15 cellular contexts compared by ENCODE assay signal in genomic region chr6:131858765-131859490, GRCh38. TPM values are rescaled to one million over a fixed set of nuclear protein-coding genes. Genes with fewer than 3 reads are reported as not detected.
A peak's percentile ranks its signal among the peaks of the same experiment; 100 is the strongest.
DNase-seq lines count a peak whose midpoint lies in the region; ATAC-seq, FAIRE-seq and TF ChIP-seq lines count a peak whose summit lies in the region.
"Had no signal": no experiment of that assay in that cellular context is flagged by ENCODE, and none has a peak within 500 bp of the region (broad histone marks: within the 10 kb centered on the region; RNA-seq: fewer than 3 reads in every experiment).

No MANE protein-coding gene starts in this region.

- no peaks in the 10 kb centered on the region for H3K9me1 ChIP-seq in endothelial cell of umbilical vein (replicated peaks; ENCODE audit: control insufficient read depth, extremely low read depth, insufficient read depth, low read length)

- H4K91ac ChIP-seq in neuronal stem cell (ENCODE audit: low read depth, low read length, poor library complexity) = no peak overlapping the region

- no peak overlapping the region for H2BK15ac ChIP-seq in neuronal stem cell (ENCODE audit: low read length)

- TF ChIP-seq CTCF in AG10803 (conservative IDR thresholded peaks at IDR 0.05; ENCODE audit: low read length) (no peak), KMS-11 (conservative IDR thresholded peaks at IDR 0.05; ENCODE audit: low read depth, low read length) (no peak), endothelial cell of umbilical vein (IDR thresholded peaks at IDR 0.05; ENCODE audit: extremely low read depth in 1 of 2, insufficient read depth in 1 of 2, low read depth in 1 of 2, low read length in 2 of 2) (no peak)

- H3K27me3 ChIP-seq in KMS-11 (ENCODE audit: insufficient read depth, low read depth) = no peaks in the 10 kb centered on the region
- no peaks in the 10 kb centered on the region for H3K27me3 ChIP-seq in endothelial cell of umbilical vein (ENCODE audit: control insufficient read depth in 2 of 2, insufficient read depth in 2 of 2, low read length in 2 of 2)
- no peaks in the 10 kb centered on the region for H3K27me3 ChIP-seq in neuronal stem cell (ENCODE audit: control insufficient read depth in 3 of 3, insufficient read depth in 3 of 3, low read depth in 1 of 3, low read length in 3 of 3)
- H3K27me3 ChIP-seq: MG63 had no signal

- POLR2A ChIA-PET in endothelial cell of umbilical vein (lab: Charles Lee) = no interaction called here

- FAIRE-seq in endothelial cell of umbilical vein (lab: Jason Lieb, UNC) = peak; percentile 28

- H3K14ac ChIP-seq in neuronal stem cell (ENCODE audit: low read length) = no peak overlapping the region

- peak overlapping the region; percentile 30; the same call in 1 of the 2 replicates for H3K4me2 ChIP-seq in KMS-11
- H3K4me2 ChIP-seq in endothelial cell of umbilical vein (ENCODE audit: insufficient read depth, low read length) = peak overlapping the region; percentile 47
- H3K4me2 ChIP-seq in neuronal stem cell (ENCODE audit: insufficient read depth, low read length, poor library complexity, severe bottlenecking) = no peak overlapping the region

- BruUV-seq in endothelial cell of umbilical vein (replicated peaks; lab: Mats Ljungman, UMichigan) = no TSS peak

- no peak overlapping the region for H3K23ac ChIP-seq in neuronal stem cell (ENCODE audit: low read depth, low read length, poor library complexity)

- intact Hi-C loops in endothelial cell of umbilical vein (cut with micrococcal nuclease) = no loop called here

- H3K9ac ChIP-seq in KMS-11 (no peak overlapping the region), endothelial cell of umbilical vein (replicated peaks; ENCODE audit: extremely low read depth, insufficient read depth, low read length) (peak overlapping the region; percentile 3), neuronal stem cell (ENCODE audit: low read depth, low read length, poor library complexity) (no peak overlapping the region)

- H4K8ac ChIP-seq in neuronal stem cell (ENCODE audit: low read depth, low read length) = no peak overlapping the region

- H4K20me1 ChIP-seq in KMS-11 (ENCODE audit: insufficient read depth) = no peaks in the 10 kb centered on the region
- H4K20me1 ChIP-seq in endothelial cell of umbilical vein (replicated peaks; ENCODE audit: control insufficient read depth, extremely low read depth, insufficient read depth, low read length) = no peaks in the 10 kb centered on the region

- H3K18ac ChIP-seq in neuronal stem cell (ENCODE audit: low read length) = no peak overlapping the region

- H2AFZ ChIP-seq in KMS-11 (ENCODE audit: low read depth) (peak overlapping the region; percentile 28; the same call in 1 of the 2 replicates), endothelial cell of umbilical vein (ENCODE audit: low read depth, low read length) (peak overlapping the region; percentile 88), neuronal stem cell (ENCODE audit: low read length) (peak overlapping the region; percentile 2)

- H3K4ac ChIP-seq in neuronal stem cell (ENCODE audit: low read length) = no peak overlapping the region

- CTCF ChIA-PET in endothelial cell of umbilical vein (lab: Charles Lee) = interaction anchor here (1.2 to 2.1 kb wide), 4 partner anchors 9 to 51 kb away, joined by 3 to 5 read pairs (median 4); no protein-coding TSS in a partner anchor

- TF ChIP-seq POLR2A in endothelial cell of umbilical vein (IDR thresholded peaks at IDR 0.05; ENCODE audit: low read depth, low read length) = no peak

- H3K4me3 ChIP-seq in AG10803 (ENCODE audit: low read length) (no peak overlapping the region), KMS-11 (IDR thresholded peaks at IDR 0.05; ENCODE audit: insufficient read depth, low read depth, low read length) (no peak overlapping the region), endothelial cell of umbilical vein (replicated peaks in 1 of 3; ENCODE audit: insufficient read depth in 1 of 3, low read depth in 1 of 3, low read length in 3 of 3) (no peak overlapping the region), neuronal stem cell (ENCODE audit: low read length in 2 of 2) (no peak overlapping the region)
- H3K4me3 ChIP-seq: MG63 had no signal

- no peaks in the 10 kb centered on the region for H3K79me2 ChIP-seq in KMS-11 (ENCODE audit: insufficient read depth, low read depth)
- H3K79me2 ChIP-seq in endothelial cell of umbilical vein (ENCODE audit: control insufficient read depth, insufficient read depth, low read length) = no peaks in the 10 kb centered on the region

- H2BK5ac ChIP-seq in neuronal stem cell (ENCODE audit: low read length) = no peak overlapping the region

- ATAC-seq in GM21390 (IDR thresholded peaks at IDR 0.05; ENCODE audit: unreplicated experiment) (no peak), HG02852 (IDR thresholded peaks at IDR 0.05; ENCODE audit: unreplicated experiment) (no peak), HG02623 (IDR thresholded peaks at IDR 0.05; ENCODE audit: unreplicated experiment) (no peak)
- ATAC-seq: left ventricle myocardium superior had no signal

- WGBS in neuronal stem cell (ENCODE audit: extremely low coverage in 2 of 2, insufficient read length in 2 of 2, insufficient replicate concordance in 1 of 2), 2 donors = no CpG with 5 or more reads among the region's 5 CpGs

- peak; percentile 62 for DNase-seq in AG10803 (ENCODE audit: low read depth)
- DNase-seq in endothelial cell of umbilical vein (ENCODE audit: low read depth, low spot score) = peak; percentile 33
- no peak for DNase-seq in neuronal stem cell (ENCODE audit: low spot score)
- no peak for DNase-seq in stimulated activated CD4-positive, alpha-beta T cell treated with anti-CD3 and anti-CD28 coated beads, Interleukin-2, amount 100 ng/mL, for 48 hours
- DNase-seq: CD4-positive, CD25-positive, alpha-beta regulatory T cell; GF-D8; left ventricle myocardium superior; MG63; NCI-H226; occipital lobe; stimulated activated naive CD4-positive, alpha-beta T cell had no signal

- no peak overlapping the region for H2AK5ac ChIP-seq in neuronal stem cell (ENCODE audit: low read depth, low read length)

- dilution Hi-C loops in endothelial cell of umbilical vein (cut with MboI; ENCODE audit: extremely low pct_ligation_motif_present, low sequenced_read_pairs) = no loop called here

- peak overlapping the region; percentile 36; the same call in 1 of the 2 replicates for H3K27ac ChIP-seq in KMS-11
- H3K27ac ChIP-seq in endothelial cell of umbilical vein (ENCODE audit: insufficient read depth, low read depth, low read length) = no peak overlapping the region
- no peak overlapping the region for H3K27ac ChIP-seq in neuronal stem cell (replicated peaks; ENCODE audit: low read length)

- peaks cover 10% of the 10 kb centered on the region for H3K4me1 ChIP-seq in KMS-11 (ENCODE audit: low read depth, poor library complexity, severe bottlenecking)
- H3K4me1 ChIP-seq in endothelial cell of umbilical vein (ENCODE audit: control insufficient read depth, extremely low read depth, insufficient read depth, low read length) = peaks cover 9% of the 10 kb centered on the region
- H3K4me1 ChIP-seq in neuronal stem cell (ENCODE audit: control insufficient read depth in 2 of 2, insufficient read depth in 1 of 2, low read depth in 1 of 2, low read length in 2 of 2) = peaks cover 0 to 2% of the 10 kb centered on the region in 2 donors

- H3K79me1 ChIP-seq in neuronal stem cell (ENCODE audit: low read depth, low read length) = no peaks in the 10 kb centered on the region

- H2BK120ac ChIP-seq in neuronal stem cell (ENCODE audit: low read depth, low read length) = no peak overlapping the region

- H3K9me3 ChIP-seq in endothelial cell of umbilical vein (replicated peaks; ENCODE audit: control insufficient read depth, insufficient read depth, low read length) (no peaks in the 10 kb centered on the region), neuronal stem cell (replicated peaks in 1 of 2; ENCODE audit: control insufficient read depth in 2 of 2, insufficient read depth in 1 of 2, low read depth in 1 of 2, low read length in 2 of 2) (no peaks in the 10 kb centered on the region)
- H3K9me3 ChIP-seq: MG63 had no signal

- H2BK12ac ChIP-seq in neuronal stem cell (ENCODE audit: low read length) = no peak overlapping the region

- H3K36me3 ChIP-seq in KMS-11 (ENCODE audit: insufficient read depth) (no peaks in the 10 kb centered on the region), endothelial cell of umbilical vein (ENCODE audit: control insufficient read depth in 2 of 2, extremely low read depth in 1 of 2, insufficient read depth in 2 of 2, low read length in 2 of 2) (no peaks in the 10 kb centered on the region), neuronal stem cell (replicated peaks in 1 of 2; ENCODE audit: control insufficient read depth in 2 of 2, insufficient read depth in 2 of 2, low read length in 2 of 2) (no peaks in the 10 kb centered on the region)
- H3K36me3 ChIP-seq: MG63 had no signal

TF ChIP-seq in endothelial cell of umbilical vein, 7 proteins besides CTCF, POLR2A, EP300 and RAD21:
- TF ChIP-seq POLR2AphosphoS5 (IDR thresholded peaks at IDR 0.05; ENCODE audit: insufficient read depth, low read depth, low read length) (no peak), FOS (IDR thresholded peaks at IDR 0.05; ENCODE audit: borderline replicate concordance, insufficient read depth, low read length) (peak; percentile 49)

RNA-seq across cellular contexts. Expression of gene ENPP1, which starts 51.1 kb away (rescaled TPM):
- 1.4 and 1.5 TPM in 2 replicates for total RNA-seq in endothelial cell of umbilical vein
- polyA plus RNA-seq in endothelial cell of umbilical vein = 0.36 and 0.46 TPM in 2 replicates
- 0.40 and 0.54 TPM in 2 replicates for polyA plus RNA-seq in endothelial cell of umbilical vein (2011; cell fraction: cytosol; rRNA removed)
- 0.53 and 0.80 TPM in 2 replicates for polyA plus RNA-seq in endothelial cell of umbilical vein (2011; cell fraction: nucleus; rRNA removed)
- 0.65 and 2.0 TPM in 2 replicates for polyA plus RNA-seq in endothelial cell of umbilical vein (2012)
- 0.62 and 1.1 TPM in 2 replicates for polyA minus RNA-seq in endothelial cell of umbilical vein
- 1.0 TPM for polyA minus RNA-seq in endothelial cell of umbilical vein (2011; cell fraction: cytosol; rRNA and poly(A)+ RNA removed)
- polyA minus RNA-seq in endothelial cell of umbilical vein (2011; cell fraction: nucleus; rRNA and poly(A)+ RNA removed) = 0.82 and 1.3 TPM in 2 replicates
- polyA plus RNA-seq in neuronal stem cell (2013, experiment 1 of 2) = 3.0 TPM
- polyA plus RNA-seq in neuronal stem cell (2013, experiment 2 of 2) = 2.8 TPM
- total RNA-seq: CD4-positive, CD25-positive, alpha-beta regulatory T cell had no signal

Comparison
In these comparisons a context has a peak if more than half of its experiments do, and no peak if none do; other contexts are left out.
1. DNase-seq: peak in AG10803 (single experiment) and endothelial cell of umbilical vein (single experiment); none in neuronal stem cell (single experiment) and stimulated activated CD4-positive, alpha-beta T cell treated with anti-CD3 and anti-CD28 coated beads, Interleukin-2, amount 100 ng/mL, for 48 hours (0 of 2).
2. H2AFZ ChIP-seq: peak in every context shown above with its lines; median percentile 88 in endothelial cell of umbilical vein; 28 in KMS-11; 2 in neuronal stem cell.